Comparison of ENCODE assay signal across 18 cellular contexts in genomic region chr16:81620029-81620428, GRCh38.
DNase-seq lines count a peak whose midpoint lies in the region; ATAC-seq, FAIRE-seq and TF ChIP-seq lines count a peak whose summit lies in the region.
"Had no signal": no experiment of that assay in that cellular context is flagged by ENCODE, and none has a peak within 500 bp of the region (broad histone marks: within the 10 kb centered on the region; RNA-seq: fewer than 3 reads in every experiment).

No MANE protein-coding gene starts in this region.

- H2BK15ac ChIP-seq in H1 (ENCODE audit: low read length) = no peak overlapping the region

- no peaks in the 10 kb centered on the region for H3K27me3 Mint-ChIP-seq in CD4-positive, CD25-positive, alpha-beta regulatory T cell
- H3K27me3 Mint-ChIP-seq in naive thymus-derived CD8-positive, alpha-beta T cell = no peaks in the 10 kb centered on the region
- no peaks in the 10 kb centered on the region for H3K27me3 Mint-ChIP-seq in activated CD4-positive, alpha-beta T cell treated with anti-CD3 and anti-CD28 coated beads, Interleukin-2, amount 10 ng/mL, durations not matched to agents 24 days and 14 days
- H3K27me3 Mint-ChIP-seq: B cell had no signal

- no peak overlapping the region for H2AFZ ChIP-seq in H1 (ENCODE audit: low read length)

- no peak overlapping the region for H2AK5ac ChIP-seq in H1 (ENCODE audit: low read depth, low read length)

- H4K5ac ChIP-seq in H1 (ENCODE audit: insufficient read length, low read depth, low read length) = no peak overlapping the region

- peaks cover 19% of the 10 kb centered on the region for H3K4me1 ChIP-seq in CD4-positive, CD25-positive, alpha-beta regulatory T cell (ENCODE audit: control insufficient read depth, insufficient read depth, low read length, poor library complexity, severe bottlenecking)
- H3K4me1 ChIP-seq in H1 (replicated peaks in 1 of 4; ENCODE audit: control insufficient read depth in 3 of 4, insufficient read depth in 4 of 4, low read length in 3 of 4) = peaks cover 0 to 5% (median 2%) of the 10 kb centered on the region in 4 experiments; a peak in 3 of 7 replicates

- 87% methylated on average over 4 of the region's 4 CpGs; no CpG with 5 or more reads in 1 of the 2 experiments for WGBS in H1 (ENCODE audit: extremely low coverage in 1 of 2, insufficient coverage in 1 of 2, insufficient read length in 1 of 2, insufficient replicate concordance in 2 of 2, low coverage in 1 of 2, low lambda C conversion rate in 2 of 2, missing lambda C conversion rate in 1 of 2), 2 experiments

- H3K18ac ChIP-seq in H1 (ENCODE audit: extremely low read depth, low read length) = no peak overlapping the region

- CTCF ChIA-PET in RWPE1 (lab: Yijun Ruan, JAX) = no interaction called here
- CTCF ChIA-PET in H1 (lab: Charles Lee; ENCODE audit: partially characterized antibody) = interaction anchor here (0.5 to 11.1 kb wide), 9 partner anchors 8 to 194 kb away, joined by 3 to 134 read pairs (median 5); no protein-coding TSS in a partner anchor

- H3K36me3 Mint-ChIP-seq in CD4-positive, CD25-positive, alpha-beta regulatory T cell = peaks cover 4% of the 10 kb centered on the region
- peaks cover 0 to 14% (median 2%) of the 10 kb centered on the region in 3 donors for H3K36me3 Mint-ChIP-seq in naive thymus-derived CD8-positive, alpha-beta T cell
- peaks cover 8% of the 10 kb centered on the region for H3K36me3 Mint-ChIP-seq in activated CD4-positive, alpha-beta T cell treated with anti-CD3 and anti-CD28 coated beads, Interleukin-2, amount 10 ng/mL, durations not matched to agents 24 days and 14 days (ENCODE audit: low read depth)

- no peak overlapping the region for H3K27ac ChIP-seq in CD4-positive, CD25-positive, alpha-beta regulatory T cell (ENCODE audit: insufficient read depth, low read length, poor library complexity, severe bottlenecking)
- peak overlapping the region; percentile 79 for H3K27ac ChIP-seq in RWPE1
- no peak overlapping the region for H3K27ac ChIP-seq in H1 (ENCODE audit: low read depth, low read length)
- H3K27ac ChIP-seq: KMS-11, SJSA1 had no signal

- no peak for TF ChIP-seq POLR2A in H1 (IDR thresholded peaks at IDR 0.05; ENCODE audit: control extremely low read depth in 1 of 2, low read depth in 2 of 2, low read length in 2 of 2)

- no peak for FAIRE-seq in H1 (lab: Jason Lieb, UNC)
- FAIRE-seq: H54, RCC 7860 had no signal

- TF ChIP-seq EP300 in H1 (IDR thresholded peaks at IDR 0.05; ENCODE audit: borderline replicate concordance in 1 of 2, low read depth in 2 of 2, low read length in 2 of 2) = no peak

- H3K4me3 Mint-ChIP-seq in CD4-positive, CD25-positive, alpha-beta regulatory T cell = peak overlapping the region in 1 of 4 donors; percentile 68
- H3K4me3 Mint-ChIP-seq in naive thymus-derived CD8-positive, alpha-beta T cell = no peak overlapping the region
- no peak overlapping the region for H3K4me3 Mint-ChIP-seq in activated CD4-positive, alpha-beta T cell treated with anti-CD3 and anti-CD28 coated beads, Interleukin-2, amount 10 ng/mL, durations not matched to agents 24 days and 14 days
- H3K4me3 Mint-ChIP-seq: B cell had no signal

- ATAC-seq in CD4-positive, CD25-positive, alpha-beta regulatory T cell (ENCODE audit: low read depth in 2 of 2) = no peak
- ATAC-seq in naive thymus-derived CD8-positive, alpha-beta T cell = no peak
- ATAC-seq in GM21367 (IDR thresholded peaks at IDR 0.05; ENCODE audit: unreplicated experiment) (no peak), HG03139 (IDR thresholded peaks at IDR 0.05; ENCODE audit: unreplicated experiment) (no peak)

- H3K23ac ChIP-seq in H1 (ENCODE audit: insufficient read length) = no peak overlapping the region

- H3K56ac ChIP-seq in H1 (replicated peaks; ENCODE audit: insufficient read length, low read depth, low read length) = no peak overlapping the region

- no peaks in the 10 kb centered on the region for H3K27me3 ChIP-seq in CD4-positive, CD25-positive, alpha-beta regulatory T cell (ENCODE audit: control insufficient read depth, insufficient read depth, low read length)
- H3K27me3 ChIP-seq in H1 (replicated peaks in 1 of 4; ENCODE audit: control insufficient read depth in 3 of 4, extremely low read depth in 1 of 4, insufficient read depth in 3 of 4, low read length in 3 of 4) = no peaks in the 10 kb centered on the region; a peak in 1 of 7 replicates
- H3K27me3 ChIP-seq: MG63, SJSA1 had no signal

- no peak overlapping the region for H3K4me2 ChIP-seq in H1 (ENCODE audit: insufficient read depth in 1 of 2, low read depth in 2 of 2, low read length in 2 of 2)
- H3K4me2 ChIP-seq: KMS-11 had no signal

- peaks cover 5 to 11% of the 10 kb centered on the region in 2 experiments for H3K79me2 ChIP-seq in H1 (ENCODE audit: control insufficient read depth in 1 of 2, insufficient read depth in 2 of 2, low read length in 2 of 2)

- TF ChIP-seq CTCF in RWPE1 (conservative IDR thresholded peaks at IDR 0.05; ENCODE audit: low read depth) = no peak
- no peak for TF ChIP-seq CTCF in H1 (IDR thresholded peaks at IDR 0.05; ENCODE audit: control extremely low read depth in 1 of 3, insufficient read depth in 1 of 3, low read depth in 1 of 3, low read length in 3 of 3)

- H3K9me3 ChIP-seq in CD4-positive, CD25-positive, alpha-beta regulatory T cell (ENCODE audit: control insufficient read depth in 2 of 2, low read length in 2 of 2) = no peaks in the 10 kb centered on the region
- no peaks in the 10 kb centered on the region for H3K9me3 ChIP-seq in H1 (ENCODE audit: insufficient read depth in 2 of 2, low read depth in 1 of 2, low read length in 1 of 2)
- H3K9me3 ChIP-seq: MG63, SJSA1 had no signal

- no peak overlapping the region for H2BK20ac ChIP-seq in H1 (ENCODE audit: low read length)

- no peak overlapping the region for H4K8ac ChIP-seq in H1 (ENCODE audit: extremely low read depth, insufficient read depth, low read length)

- H3K14ac ChIP-seq in H1 (ENCODE audit: insufficient read length) = no peak overlapping the region

- intact Hi-C loops in activated CD4-positive, alpha-beta T cell treated with anti-CD3 and anti-CD28 coated beads, Interleukin-2, amount 10 ng/mL, durations not matched to agents 24 days and 14 days (cut with micrococcal nuclease) = loop anchor here (5.0 kb wide), 1 partner anchor 218 kb away; no protein-coding TSS in a partner anchor

- TF ChIP-seq RAD21 in H1 (IDR thresholded peaks at IDR 0.05 in 1 of 2, conservative IDR thresholded peaks at IDR 0.05 in 1 of 2; ENCODE audit: low read depth in 2 of 2, low read length in 2 of 2) = no peak

- no peak overlapping the region for H2BK5ac ChIP-seq in H1 (ENCODE audit: low read depth, low read length)

- no peak overlapping the region for H3K4me3 ChIP-seq in CD4-positive, CD25-positive, alpha-beta regulatory T cell (ENCODE audit: low read depth, low read length)
- no peak overlapping the region for H3K4me3 ChIP-seq in H1 (ENCODE audit: extremely low read depth in 1 of 4, insufficient read depth in 2 of 4, low read depth in 3 of 4, low read length in 4 of 4)
- H3K4me3 ChIP-seq: MG63, SJSA1 had no signal

- no peak overlapping the region for H2BK120ac ChIP-seq in H1 (replicated peaks; ENCODE audit: low read depth, low read length)

- H3K9ac ChIP-seq in H1 (replicated peaks in 1 of 4; ENCODE audit: extremely low read depth in 1 of 4, low read depth in 3 of 4, low read length in 3 of 4) = no peak overlapping the region
- H3K9ac ChIP-seq: KMS-11 had no signal

- H2BK12ac ChIP-seq in H1 (ENCODE audit: low read depth, low read length) = no peak overlapping the region

- peak overlapping the region; percentile 41 to 46 (median 44) for H3K27ac Mint-ChIP-seq in CD4-positive, CD25-positive, alpha-beta regulatory T cell
- peak overlapping the region in 6 of 10 donors; percentile 11 to 85 (median 56) for H3K27ac Mint-ChIP-seq in naive thymus-derived CD8-positive, alpha-beta T cell
- no peak overlapping the region for H3K27ac Mint-ChIP-seq in activated CD4-positive, alpha-beta T cell treated with anti-CD3 and anti-CD28 coated beads, Interleukin-2, amount 10 ng/mL, durations not matched to agents 24 days and 14 days
- H3K27ac Mint-ChIP-seq: B cell had no signal

- H3K4me1 Mint-ChIP-seq in CD4-positive, CD25-positive, alpha-beta regulatory T cell = peaks cover 6 to 23% (median 19%) of the 10 kb centered on the region in 4 donors
- H3K4me1 Mint-ChIP-seq in naive thymus-derived CD8-positive, alpha-beta T cell = peaks cover 7 to 16% (median 13%) of the 10 kb centered on the region in 4 donors
- peaks cover 33% of the 10 kb centered on the region for H3K4me1 Mint-ChIP-seq in activated CD4-positive, alpha-beta T cell treated with anti-CD3 and anti-CD28 coated beads, Interleukin-2, amount 10 ng/mL, durations not matched to agents 24 days and 14 days

- H3K9me3 Mint-ChIP-seq in CD4-positive, CD25-positive, alpha-beta regulatory T cell = no peaks in the 10 kb centered on the region
- no peaks in the 10 kb centered on the region for H3K9me3 Mint-ChIP-seq in naive thymus-derived CD8-positive, alpha-beta T cell
- no peaks in the 10 kb centered on the region for H3K9me3 Mint-ChIP-seq in activated CD4-positive, alpha-beta T cell treated with anti-CD3 and anti-CD28 coated beads, Interleukin-2, amount 10 ng/mL, durations not matched to agents 24 days and 14 days

- H3K79me1 ChIP-seq in H1 (ENCODE audit: low read depth, low read length) = peaks cover 8% of the 10 kb centered on the region

- H3K36me3 ChIP-seq in CD4-positive, CD25-positive, alpha-beta regulatory T cell (ENCODE audit: control insufficient read depth, insufficient read depth, low read length) = peaks cover 2% of the 10 kb centered on the region
- peaks cover 0 to 13% (median 0%) of the 10 kb centered on the region in 4 experiments; a peak in 2 of 8 replicates for H3K36me3 ChIP-seq in H1 (ENCODE audit: control insufficient read depth in 2 of 4, insufficient read depth in 4 of 4, low read length in 3 of 4)

- DNase-seq in CD4-positive, CD25-positive, alpha-beta regulatory T cell = no peak
- no peak for DNase-seq in RWPE1 (ENCODE audit: low spot score)
- DNase-seq in H1 (ENCODE audit: low read depth in 1 of 2, low spot score in 2 of 2) = no peak
- DNase-seq in naive thymus-derived CD8-positive, alpha-beta T cell = no peak
- no peak for DNase-seq in activated CD4-positive, alpha-beta T cell treated with anti-CD3 and anti-CD28 coated beads, Interleukin-2, amount 10 ng/mL, durations not matched to agents 24 days and 14 days
- no peak for DNase-seq in NCI-H526 (lab: John Stamatoyannopoulos, UW)
- DNase-seq: MG63, NCI-H1092 treated with DMSO at 0.1 percent for 48 hours, NCI-H1694, NCI-H446, NCI-H774 had no signal

- peaks cover 4 to 13% of the 10 kb centered on the region in 2 experiments for H4K20me1 ChIP-seq in H1 (replicated peaks in 1 of 2; ENCODE audit: control insufficient read depth in 1 of 2, insufficient read depth in 2 of 2, low read length in 2 of 2)

- no peak overlapping the region for H3K4ac ChIP-seq in H1 (replicated peaks; ENCODE audit: insufficient read length, low read depth, low read length)

- POLR2A ChIA-PET in RWPE1 (lab: Yijun Ruan, JAX; ENCODE audit: low non-redundant PET) = no interaction called here
- POLR2A ChIA-PET in H1 (lab: Charles Lee; ENCODE audit: partially characterized antibody) = interaction anchor here (3.9 kb wide), 1 partner anchor 9 kb away, joined by 27 read pairs; no protein-coding TSS in a partner anchor
- POLR2A ChIA-PET in naive thymus-derived CD8-positive, alpha-beta T cell (lab: Charles Lee) = no interaction called here

- no peak overlapping the region for H4K91ac ChIP-seq in H1 (replicated peaks; ENCODE audit: insufficient read length, low read length)

- H3K23me2 ChIP-seq in H1 (ENCODE audit: low read depth, low read length) = peaks cover 6% of the 10 kb centered on the region; the same call in 1 of the 2 replicates
